Comparison of ENCODE assay signal across 9 cellular contexts in genomic region chr18:63505566-63506335, GRCh38. TPM values are rescaled to one million over a fixed set of nuclear protein-coding genes. Genes with fewer than 3 reads are reported as not detected.
DNase-seq lines count a peak whose midpoint lies in the region; ATAC-seq, FAIRE-seq and TF ChIP-seq lines count a peak whose summit lies in the region.
"Had no signal": no experiment of that assay in that cellular context is flagged by ENCODE, and none has a peak within 500 bp of the region (broad histone marks: within the 10 kb centered on the region; RNA-seq: fewer than 3 reads in every experiment).

No MANE protein-coding gene starts in this region.

- DNase-seq in AG04449 (ENCODE audit: low read depth, low spot score) (no peak), GM12865 (ENCODE audit: low read depth) (peak; percentile 33), M059J (ENCODE audit: low read depth) (peak; percentile 50), bronchial epithelial cell (ENCODE audit: low read depth) (peak; percentile 76), progenitor cell of endocrine pancreas (ENCODE audit: low spot score, unreplicated experiment) (no peak)
- no peak for DNase-seq in T-helper 2 cell treated with Interferon-gamma antibody and Interleukin-4, amounts not matched to agents 5 μg/mL and 100 μg/mL, for 36 hours (ENCODE audit: low spot score)
- DNase-seq: upper lobe of left lung had no signal

- no peak for FAIRE-seq in bronchial epithelial cell (lab: Jason Lieb, UNC)

- POLR2A ChIA-PET in AG04449 (lab: Yijun Ruan, JAX), result no interaction called here

- H3K27ac Mint-ChIP-seq in progenitor cell of endocrine pancreas, result no peak overlapping the region
- no peak overlapping the region for H3K27ac Mint-ChIP-seq in T-helper 2 cell treated with Interferon-gamma antibody and Interleukin-4, amounts not matched to agents 5 μg/mL and 100 μg/mL, for 36 hours

- H3K27me3 Mint-ChIP-seq in progenitor cell of endocrine pancreas, result no peaks in the 10 kb centered on the region
- H3K27me3 Mint-ChIP-seq in T-helper 2 cell treated with Interferon-gamma antibody and Interleukin-4, amounts not matched to agents 5 μg/mL and 100 μg/mL, for 36 hours (ENCODE audit: low read depth), result peaks cover 19% of the 10 kb centered on the region

- no peaks in the 10 kb centered on the region for H3K9me3 Mint-ChIP-seq in progenitor cell of endocrine pancreas (ENCODE audit: low read depth)
- H3K9me3 Mint-ChIP-seq in T-helper 2 cell treated with Interferon-gamma antibody and Interleukin-4, amounts not matched to agents 5 μg/mL and 100 μg/mL, for 36 hours, result no peaks in the 10 kb centered on the region

- no peaks in the 10 kb centered on the region for H3K4me1 Mint-ChIP-seq in progenitor cell of endocrine pancreas (ENCODE audit: low read depth)
- H3K4me1 Mint-ChIP-seq in T-helper 2 cell treated with Interferon-gamma antibody and Interleukin-4, amounts not matched to agents 5 μg/mL and 100 μg/mL, for 36 hours (ENCODE audit: low read depth), result peaks cover 3% of the 10 kb centered on the region

- H3K4me3 ChIP-seq in AG04449 (ENCODE audit: low read depth, low read length), result no peak overlapping the region
- no peak overlapping the region for H3K4me3 ChIP-seq in GM12865 (ENCODE audit: low read depth, low read length)
- no peak overlapping the region for H3K4me3 ChIP-seq in bronchial epithelial cell (ENCODE audit: low read depth, low read length)
- H3K4me3 ChIP-seq: upper lobe of left lung had no signal

- H3K4me3 Mint-ChIP-seq in progenitor cell of endocrine pancreas (ENCODE audit: low read depth), result no peak overlapping the region
- no peak overlapping the region for H3K4me3 Mint-ChIP-seq in T-helper 2 cell treated with Interferon-gamma antibody and Interleukin-4, amounts not matched to agents 5 μg/mL and 100 μg/mL, for 36 hours

- no peaks in the 10 kb centered on the region for H3K27me3 ChIP-seq in bronchial epithelial cell (ENCODE audit: control insufficient read depth, insufficient read depth, low read length)
- H3K27me3 ChIP-seq: upper lobe of left lung had no signal

- TF ChIP-seq CTCF in AG04449 (IDR thresholded peaks at IDR 0.05; ENCODE audit: insufficient read depth, low read length, missing control alignments) (peak; percentile 37), GM12865 (IDR thresholded peaks at IDR 0.05; ENCODE audit: insufficient read depth, low read depth, low read length, missing control alignments) (peak; percentile 61), bronchial epithelial cell (IDR thresholded peaks at IDR 0.05; ENCODE audit: insufficient read depth, low read length, severe bottlenecking) (peak; percentile 61), progenitor cell of endocrine pancreas (IDR thresholded peaks at IDR 0.05; ENCODE audit: unreplicated experiment) (peak; percentile 49)

- ATAC-seq in GM19395 (IDR thresholded peaks at IDR 0.05; ENCODE audit: unreplicated experiment) (no peak), HG03442 (IDR thresholded peaks at IDR 0.05; ENCODE audit: unreplicated experiment) (no peak)

- H3K36me3 Mint-ChIP-seq in progenitor cell of endocrine pancreas (ENCODE audit: insufficient read depth), result no peaks in the 10 kb centered on the region
- H3K36me3 Mint-ChIP-seq in T-helper 2 cell treated with Interferon-gamma antibody and Interleukin-4, amounts not matched to agents 5 μg/mL and 100 μg/mL, for 36 hours (ENCODE audit: low read depth), result no peaks in the 10 kb centered on the region

- CTCF ChIA-PET in AG04449 (lab: Yijun Ruan, JAX), result interaction anchor here (0.7 to 18.9 kb wide), 28 partner anchors 9 to 493 kb away, joined by 3 to 724 read pairs (median 4); partner anchors contain the start of gene SERPINB13

- peaks cover 5% of the 10 kb centered on the region for H3K36me3 ChIP-seq in bronchial epithelial cell (ENCODE audit: control insufficient read depth, insufficient read depth, low read length)
- H3K36me3 ChIP-seq: upper lobe of left lung had no signal

RNA-seq across cellular contexts. Expression of gene SERPINB5, which starts 29.0 kb away (rescaled TPM):
- total RNA-seq in M059J (2014; rRNA removed; shearing (Covaris generic)), result not detected in 2 replicates
- total RNA-seq in bronchial epithelial cell (440 and 513 TPM in 2 replicates), progenitor cell of endocrine pancreas (0.22 TPM in 1 of 2 replicates, not detected in the other)

RNA-seq across cellular contexts. Expression of gene SERPINB12, which starts 36.4 kb away (rescaled TPM):
- total RNA-seq in M059J (2014; rRNA removed; shearing (Covaris generic)), result not detected in 2 replicates
- 0.53 and 1.4 TPM in 2 replicates for total RNA-seq in bronchial epithelial cell
- total RNA-seq in progenitor cell of endocrine pancreas, result not detected in 2 replicates
- total RNA-seq: upper lobe of left lung had no signal

Comparison
In these comparisons a context has a peak if more than half of its experiments do, and no peak if none do; other contexts are left out.
1. DNase-seq: peak in GM12865 (single experiment), M059J (single experiment) and bronchial epithelial cell (single experiment); none in AG04449 (single experiment), progenitor cell of endocrine pancreas (single experiment) and T-helper 2 cell treated with Interferon-gamma antibody and Interleukin-4, amounts not matched to agents 5 μg/mL and 100 μg/mL, for 36 hours (single experiment).
2. RNA of gene SERPINB5, which starts 29.0 kb away (total RNA-seq): 440 to 513 TPM in bronchial epithelial cell; 0.22 TPM in progenitor cell of endocrine pancreas and not detected in M059J; every median in the first group is over 100 times any median in the second.
3. Peak in every context shown above with its lines, with median percentiles within 50 percentile points of each other: CTCF ChIP-seq.